2 cellular contexts compared by ENCODE assay signal in genomic region chr17:47962901-47963300, GRCh38.
TF ChIP-seq lines count a peak whose summit lies in the region.

No MANE protein-coding gene starts in this region.

TF ChIP-seq in A549, 52 proteins besides CTCF, POLR2A, EP300 and RAD21:
- TF ChIP-seq EHF (CRISPR knock-in tag; IDR thresholded peaks at IDR 0.05) (no peak), USF2 (IDR thresholded peaks at IDR 0.05) (0 out of 2 replicates have a peak, but pooled peaks have one; percentile 51), HOXA7 (CRISPR knock-in tag; IDR thresholded peaks at IDR 0.05) (no peak)

TF ChIP-seq in K562, 482 proteins besides CTCF, POLR2A, EP300 and RAD21:
- TF ChIP-seq TEAD1 (CRISPR knock-in tag; IDR thresholded peaks at IDR 0.05) (no peak), CBFA2T2 (conservative IDR thresholded peaks at IDR 0.05) (no peak), RFX7 (CRISPR knock-in tag; IDR thresholded peaks at IDR 0.05) (no peak), USF1 (CRISPR knock-in tag; IDR thresholded peaks at IDR 0.05) (peak; percentile 44), RCOR1 (IDR thresholded peaks at IDR 0.05; ENCODE audit: borderline replicate concordance in 1 of 2, low read depth in 2 of 2, low read length in 2 of 2) (no peak), RAD51 (IDR thresholded peaks at IDR 0.05; ENCODE audit: borderline replicate concordance, low read depth) (peak; percentile 49; the same call in 1 of the 2 replicates), TFE3 (CRISPR knock-in tag; IDR thresholded peaks at IDR 0.05) (peak; percentile 52; the same call in 1 of the 2 replicates)
- TF ChIP-seq, protein P1, sequence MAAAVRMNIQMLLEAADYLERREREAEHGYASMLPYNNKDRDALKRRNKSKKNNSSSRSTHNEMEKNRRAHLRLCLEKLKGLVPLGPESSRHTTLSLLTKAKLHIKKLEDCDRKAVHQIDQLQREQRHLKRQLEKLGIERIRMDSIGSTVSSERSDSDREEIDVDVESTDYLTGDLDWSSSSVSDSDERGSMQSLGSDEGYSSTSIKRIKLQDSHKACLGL (CRISPR knock-in tag; IDR thresholded peaks at IDR 0.05; ENCODE audit: borderline replicate concordance, poor library complexity, severe bottlenecking) = no peak
